Comparison of ENCODE assay signal across 1 cellular context in genomic region chr1:109090415-109091195, GRCh38.
TF ChIP-seq lines count a peak whose summit lies in the region.

Gene TMEM167B (plus strand): TSS chr1:109090764. CDS start chr1:109090873, 109 bp downstream.

TF ChIP-seq in GM12878, 131 proteins besides CTCF, POLR2A, EP300 and RAD21 (continued from another document and continues in another):
- TF ChIP-seq, protein P1, sequence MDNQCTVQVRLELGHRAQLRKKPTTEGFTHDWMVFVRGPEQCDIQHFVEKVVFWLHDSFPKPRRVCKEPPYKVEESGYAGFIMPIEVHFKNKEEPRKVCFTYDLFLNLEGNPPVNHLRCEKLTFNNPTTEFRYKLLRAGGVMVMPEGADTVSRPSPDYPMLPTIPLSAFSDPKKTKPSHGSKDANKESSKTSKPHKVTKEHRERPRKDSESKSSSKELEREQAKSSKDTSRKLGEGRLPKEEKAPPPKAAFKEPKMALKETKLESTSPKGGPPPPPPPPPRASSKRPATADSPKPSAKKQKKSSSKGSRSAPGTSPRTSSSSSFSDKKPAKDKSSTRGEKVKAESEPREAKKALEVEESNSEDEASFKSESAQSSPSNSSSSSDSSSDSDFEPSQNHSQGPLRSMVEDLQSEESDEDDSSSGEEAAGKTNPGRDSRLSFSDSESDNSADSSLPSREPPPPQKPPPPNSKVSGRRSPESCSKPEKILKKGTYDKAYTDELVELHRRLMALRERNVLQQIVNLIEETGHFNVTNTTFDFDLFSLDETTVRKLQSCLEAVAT (IDR thresholded peaks at IDR 0.05) = peak; percentile 100
- TF ChIP-seq BACH1 (IDR thresholded peaks at IDR 0.05; ENCODE audit: borderline replicate concordance) = peak; percentile 62; the same call in 1 of the 2 replicates
- peak; percentile 90 for TF ChIP-seq RAD51 (IDR thresholded peaks at IDR 0.05)
- TF ChIP-seq, protein P2, sequence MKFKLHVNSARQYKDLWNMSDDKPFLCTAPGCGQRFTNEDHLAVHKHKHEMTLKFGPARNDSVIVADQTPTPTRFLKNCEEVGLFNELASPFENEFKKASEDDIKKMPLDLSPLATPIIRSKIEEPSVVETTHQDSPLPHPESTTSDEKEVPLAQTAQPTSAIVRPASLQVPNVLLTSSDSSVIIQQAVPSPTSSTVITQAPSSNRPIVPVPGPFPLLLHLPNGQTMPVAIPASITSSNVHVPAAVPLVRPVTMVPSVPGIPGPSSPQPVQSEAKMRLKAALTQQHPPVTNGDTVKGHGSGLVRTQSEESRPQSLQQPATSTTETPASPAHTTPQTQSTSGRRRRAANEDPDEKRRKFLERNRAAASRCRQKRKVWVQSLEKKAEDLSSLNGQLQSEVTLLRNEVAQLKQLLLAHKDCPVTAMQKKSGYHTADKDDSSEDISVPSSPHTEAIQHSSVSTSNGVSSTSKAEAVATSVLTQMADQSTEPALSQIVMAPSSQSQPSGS (IDR thresholded peaks at IDR 0.05; ENCODE audit: low read length) = no peak
- TF ChIP-seq HDAC6 (IDR thresholded peaks at IDR 0.05; ENCODE audit: unreplicated experiment) = no peak
- no peak for TF ChIP-seq BCLAF1 (IDR thresholded peaks at IDR 0.05)
- TF ChIP-seq FOXM1 (IDR thresholded peaks at IDR 0.05; ENCODE audit: low read depth, low read length) = no peak
- peak; percentile 32; the same call in 1 of the 2 replicates for TF ChIP-seq NRF1 (conservative IDR thresholded peaks at IDR 0.05; ENCODE audit: low read depth, low read length)
- TF ChIP-seq ZBTB11 (CRISPR knock-in tag; IDR thresholded peaks at IDR 0.05) = no peak
- TF ChIP-seq RBBP5 (conservative IDR thresholded peaks at IDR 0.05) = peak; percentile 84
- no peak for TF ChIP-seq USF1 (IDR thresholded peaks at IDR 0.05; ENCODE audit: borderline replicate concordance, extremely low read length, insufficient read depth, low read depth, low read length)
- peak; percentile 89 for TF ChIP-seq ZNF687 (IDR thresholded peaks at IDR 0.05)
- TF ChIP-seq TCF7 (IDR thresholded peaks at IDR 0.05; ENCODE audit: borderline replicate concordance) = no peak
- TF ChIP-seq SMAD5 (IDR thresholded peaks at IDR 0.05; ENCODE audit: low read depth) = peak; percentile 82
- TF ChIP-seq SIX5 (IDR thresholded peaks at IDR 0.05; ENCODE audit: low read depth, low read length, severe bottlenecking) = peak; percentile 50
- TF ChIP-seq NR2C2 (IDR thresholded peaks at IDR 0.05; ENCODE audit: borderline replicate concordance, control insufficient read depth, insufficient read length, low read depth) = peak; percentile 100
- peak; percentile 65 for TF ChIP-seq GATAD2B (conservative IDR thresholded peaks at IDR 0.05; ENCODE audit: low read depth)
- TF ChIP-seq, protein P3, sequence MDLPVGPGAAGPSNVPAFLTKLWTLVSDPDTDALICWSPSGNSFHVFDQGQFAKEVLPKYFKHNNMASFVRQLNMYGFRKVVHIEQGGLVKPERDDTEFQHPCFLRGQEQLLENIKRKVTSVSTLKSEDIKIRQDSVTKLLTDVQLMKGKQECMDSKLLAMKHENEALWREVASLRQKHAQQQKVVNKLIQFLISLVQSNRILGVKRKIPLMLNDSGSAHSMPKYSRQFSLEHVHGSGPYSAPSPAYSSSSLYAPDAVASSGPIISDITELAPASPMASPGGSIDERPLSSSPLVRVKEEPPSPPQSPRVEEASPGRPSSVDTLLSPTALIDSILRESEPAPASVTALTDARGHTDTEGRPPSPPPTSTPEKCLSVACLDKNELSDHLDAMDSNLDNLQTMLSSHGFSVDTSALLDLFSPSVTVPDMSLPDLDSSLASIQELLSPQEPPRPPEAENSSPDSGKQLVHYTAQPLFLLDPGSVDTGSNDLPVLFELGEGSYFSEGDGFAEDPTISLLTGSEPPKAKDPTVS (IDR thresholded peaks at IDR 0.05; ENCODE audit: low read depth, low read length) = no peak
- peak; percentile 70; the same call in 1 of the 2 replicates for TF ChIP-seq SMARCA5 (IDR thresholded peaks at IDR 0.05)
- TF ChIP-seq KAT2A (conservative IDR thresholded peaks at IDR 0.05; ENCODE audit: control insufficient read depth, low read depth, low read length) = no peak
- peak; percentile 89 for TF ChIP-seq SP1 (IDR thresholded peaks at IDR 0.05; ENCODE audit: low read depth, low read length)
- peak; percentile 59 for TF ChIP-seq LARP7 (IDR thresholded peaks at IDR 0.05)
- TF ChIP-seq ZNF274 (IDR thresholded peaks at IDR 0.05; ENCODE audit: insufficient read depth, insufficient read length) = no peak
- TF ChIP-seq ATF7 (IDR thresholded peaks at IDR 0.05; ENCODE audit: low read depth) = peak; percentile 83
- TF ChIP-seq ASH2L (IDR thresholded peaks at IDR 0.05; ENCODE audit: borderline replicate concordance, low read depth) = peak; percentile 93; the same call in 1 of the 2 replicates
- no peak for TF ChIP-seq BMI1 (IDR thresholded peaks at IDR 0.05; ENCODE audit: borderline replicate concordance)
- TF ChIP-seq ZNF24 (IDR thresholded peaks at IDR 0.05) = 0 out of 2 replicates have a peak, but pooled peaks have one; percentile 38
- no peak for TF ChIP-seq MYB (IDR thresholded peaks at IDR 0.05; ENCODE audit: borderline replicate concordance, low read depth, low read length)
- 0 out of 2 replicates have a peak, but pooled peaks have one; percentile 34 for TF ChIP-seq MEF2A (IDR thresholded peaks at IDR 0.05; ENCODE audit: insufficient read depth, low read depth, low read length)
- TF ChIP-seq RFX5 (IDR thresholded peaks at IDR 0.05; ENCODE audit: low read depth, low read length) = peak; percentile 44; the same call in 1 of the 2 replicates
- peak; percentile 73; the same call in 2 of the 3 replicates for TF ChIP-seq POU2F2 (IDR thresholded peaks at IDR 0.05; ENCODE audit: borderline replicate concordance, low read depth, low read length)
- TF ChIP-seq SUPT20H (IDR thresholded peaks at IDR 0.05; ENCODE audit: borderline replicate concordance, control insufficient read depth, low read depth, low read length) = no peak
- TF ChIP-seq, protein P4, sequence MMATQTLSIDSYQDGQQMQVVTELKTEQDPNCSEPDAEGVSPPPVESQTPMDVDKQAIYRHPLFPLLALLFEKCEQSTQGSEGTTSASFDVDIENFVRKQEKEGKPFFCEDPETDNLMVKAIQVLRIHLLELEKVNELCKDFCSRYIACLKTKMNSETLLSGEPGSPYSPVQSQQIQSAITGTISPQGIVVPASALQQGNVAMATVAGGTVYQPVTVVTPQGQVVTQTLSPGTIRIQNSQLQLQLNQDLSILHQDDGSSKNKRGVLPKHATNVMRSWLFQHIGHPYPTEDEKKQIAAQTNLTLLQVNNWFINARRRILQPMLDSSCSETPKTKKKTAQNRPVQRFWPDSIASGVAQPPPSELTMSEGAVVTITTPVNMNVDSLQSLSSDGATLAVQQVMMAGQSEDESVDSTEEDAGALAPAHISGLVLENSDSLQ (IDR thresholded peaks at IDR 0.05) = peak; percentile 52
- peak; percentile 61; the same call in 1 of the 2 replicates for TF ChIP-seq TCF3 (IDR thresholded peaks at IDR 0.05; ENCODE audit: borderline replicate concordance, insufficient read depth, low read depth, low read length)
- peak; percentile 86 for TF ChIP-seq RELA (IDR thresholded peaks at IDR 0.05; ENCODE audit: borderline replicate concordance, partially characterized antibody)
- TF ChIP-seq, protein P5, sequence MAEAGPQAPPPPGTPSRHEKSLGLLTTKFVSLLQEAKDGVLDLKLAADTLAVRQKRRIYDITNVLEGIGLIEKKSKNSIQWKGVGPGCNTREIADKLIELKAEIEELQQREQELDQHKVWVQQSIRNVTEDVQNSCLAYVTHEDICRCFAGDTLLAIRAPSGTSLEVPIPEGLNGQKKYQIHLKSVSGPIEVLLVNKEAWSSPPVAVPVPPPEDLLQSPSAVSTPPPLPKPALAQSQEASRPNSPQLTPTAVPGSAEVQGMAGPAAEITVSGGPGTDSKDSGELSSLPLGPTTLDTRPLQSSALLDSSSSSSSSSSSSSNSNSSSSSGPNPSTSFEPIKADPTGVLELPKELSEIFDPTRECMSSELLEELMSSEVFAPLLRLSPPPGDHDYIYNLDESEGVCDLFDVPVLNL (IDR thresholded peaks at IDR 0.05; ENCODE audit: low read depth, low read length) = no peak
- peak; percentile 67; the same call in 1 of the 2 replicates for TF ChIP-seq PAX5 (IDR thresholded peaks at IDR 0.05; ENCODE audit: borderline replicate concordance, low read depth, low read length)
- TF ChIP-seq JUNB (IDR thresholded peaks at IDR 0.05) = no peak
- no peak for TF ChIP-seq EED (IDR thresholded peaks at IDR 0.05; ENCODE audit: low read depth)
- 0 out of 2 replicates have a peak, but pooled peaks have one; percentile 8 for TF ChIP-seq BCL11A (IDR thresholded peaks at IDR 0.05; ENCODE audit: low read depth, low read length)
- TF ChIP-seq SREBF1 (IDR thresholded peaks at IDR 0.05; ENCODE audit: low read length) = no peak
- TF ChIP-seq SMC3 (IDR thresholded peaks at IDR 0.05; ENCODE audit: borderline replicate concordance, low read length) = no peak
- TF ChIP-seq STAT3 (IDR thresholded peaks at IDR 0.05; ENCODE audit: low read depth, low read length) = no peak
- peak; percentile 64 for TF ChIP-seq MEF2B (IDR thresholded peaks at IDR 0.05; ENCODE audit: partially characterized antibody, poor library complexity, severe bottlenecking)
